40 cellular contexts compared by ENCODE assay signal in the genomic region with DNA sequence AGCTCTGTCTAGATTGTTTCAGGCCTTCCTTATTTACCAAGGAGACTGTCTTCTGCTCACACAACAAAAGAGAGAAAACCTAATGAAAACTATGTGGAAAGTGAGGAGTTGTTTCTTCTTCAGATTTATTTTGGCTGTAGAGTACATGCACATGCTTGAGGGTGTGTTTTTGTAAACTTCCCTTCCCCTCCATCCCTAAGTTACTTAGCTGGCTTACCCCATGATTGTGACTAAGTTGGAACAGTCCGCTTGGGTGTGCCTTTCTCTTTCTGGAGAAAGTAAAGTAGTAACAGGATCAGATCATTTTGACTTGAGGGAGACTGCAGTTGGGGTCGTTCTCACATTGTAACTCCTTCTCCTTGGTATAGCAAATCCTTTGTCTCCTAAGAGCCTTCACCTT.
"Had no signal": no experiment of that assay in that cellular context is flagged by ENCODE, and none has a peak within 500 bp of the region (broad histone marks: within the 10 kb centered on the region; RNA-seq: fewer than 3 reads in every experiment).

No MANE protein-coding gene starts in this region.

- H3K9me3 Mint-ChIP-seq: activated naive CD4-positive, alpha-beta T cell treated with anti-CD3 and anti-CD28 coated beads for 36 hours; activated naive CD4-positive, alpha-beta T cell treated with anti-CD3 and anti-CD28 coated beads, Interleukin-2, amount 10 ng/mL, durations not matched to agents 7 days and 5 days; activated naive CD4-positive, alpha-beta T cell treated with anti-CD3 and anti-CD28 coated beads, Interleukin-2, amount 50 U/mL, for 24 hours; activated naive CD4-positive, alpha-beta T cell treated with anti-CD3 and anti-CD28 coated beads, Interleukin-2, amount 50 U/mL, for 72 hours; activated naive CD8-positive, alpha-beta T cell treated with anti-CD3 and anti-CD28 coated beads, Interleukin-2, amount 10 ng/mL, durations not matched to agents 7 days and 5 days; activated naive CD8-positive, alpha-beta T cell treated with anti-CD3 and anti-CD28 coated beads, Interleukin-2, amount 50 U/mL, for 24 hours; activated T-cell treated with anti-CD3 and anti-CD28 coated beads, Interleukin-2, amount 50 U/mL, for 24 hours; activated T-cell treated with anti-CD3 and anti-CD28 coated beads, Interleukin-2, amount 50 U/mL, for 4 hours; activated T-helper 1 cell treated with anti-CD3 and anti-CD28 coated beads, Interleukin-12 subunit alpha, Interleukin-12 subunit beta, Interleukin-2, Interleukin-4 antibody, amounts not matched to agents 30 ng/mL and 10 ng/mL and 1 ng/mL, durations not matched to agents 14 hours and 24 hours and 36 hours; activated T-helper 17 cell treated with anti-CD3 and anti-CD28 coated beads, Interleukin-2, amount 50 U/mL, for 72 hours; activated T-helper 2 cell treated with anti-CD3 and anti-CD28 coated beads, Interferon-gamma antibody, Interleukin-2, Interleukin-4, amounts not matched to agents 10 μg/mL and 5 μg/mL and 100 μg/mL, durations not matched to agents 14 hours and 24 hours and 36 hours; brain; central memory CD8-positive, alpha-beta T cell had no signal

- H3K27ac ChIP-seq: adrenal gland, ascending aorta, body of pancreas, brain microvascular endothelial cell, breast epithelium, cardiac muscle cell had no signal

- H3K27me3 Mint-ChIP-seq: activated naive CD4-positive, alpha-beta T cell treated with anti-CD3 and anti-CD28 coated beads, Interleukin-2, amount 10 ng/mL, durations not matched to agents 7 days and 5 days; activated naive CD8-positive, alpha-beta T cell; activated naive CD8-positive, alpha-beta T cell treated with anti-CD3 and anti-CD28 coated beads for 36 hours; activated naive CD8-positive, alpha-beta T cell treated with anti-CD3 and anti-CD28 coated beads, Interleukin-2, amount 10 ng/mL, durations not matched to agents 7 days and 5 days; activated naive CD8-positive, alpha-beta T cell treated with anti-CD3 and anti-CD28 coated beads, Interleukin-2, amount 50 U/mL, for 24 hours; activated T-helper 17 cell treated with anti-CD3 and anti-CD28 coated beads, Interleukin-2, amount 50 U/mL, for 72 hours; brain; central memory CD8-positive, alpha-beta T cell had no signal

- H3K36me3 ChIP-seq: adrenal gland, ascending aorta, brain microvascular endothelial cell, breast epithelium, cardiac muscle cell had no signal

- H3K4me3 ChIP-seq: adrenal gland, ascending aorta, body of pancreas, breast epithelium, cardiac muscle cell had no signal

- H3K27me3 ChIP-seq: ascending aorta, body of pancreas, brain microvascular endothelial cell, cardiac muscle cell had no signal

- DNase-seq: activated effector memory CD4-positive, alpha-beta T cell treated with anti-CD3 and anti-CD28 coated beads, Interleukin-2, amount 50 U/mL, for 16 hours; activated effector memory CD4-positive, alpha-beta T cell treated with Interleukin-2 at 50 U/mL for 16 hours; activated gamma-delta T cell; activated gamma-delta T cell treated with Interleukin-2 at 50 U/mL for 16 hours; activated naive CD4-positive, alpha-beta T cell; activated naive CD4-positive, alpha-beta T cell treated with anti-CD3 and anti-CD28 coated beads for 36 hours; activated naive CD4-positive, alpha-beta T cell treated with anti-CD3 and anti-CD28 coated beads, Interleukin-2, amount 10 ng/mL, durations not matched to agents 7 days and 5 days; activated naive CD4-positive, alpha-beta T cell treated with anti-CD3 and anti-CD28 coated beads, Interleukin-2, amount 50 U/mL, for 16 hours; activated naive CD4-positive, alpha-beta T cell treated with Interleukin-2 at 50 U/mL for 16 hours; activated naive CD8-positive, alpha-beta T cell treated with anti-CD3 and anti-CD28 coated beads for 36 hours; activated naive CD8-positive, alpha-beta T cell treated with anti-CD3 and anti-CD28 coated beads, Interleukin-2, amount 10 ng/mL, durations not matched to agents 7 days and 5 days; activated naive CD8-positive, alpha-beta T cell treated with anti-CD3 and anti-CD28 coated beads, Interleukin-2, amount 50 U/mL, for 24 hours; activated T-cell treated with anti-CD3 and anti-CD28 coated beads for 4 hours; activated T-cell treated with anti-CD3 and anti-CD28 coated beads, Interleukin-2, amount 50 U/mL, for 1 hour; activated T-cell treated with anti-CD3 and anti-CD28 coated beads, Interleukin-2, amount 50 U/mL, for 24 hours; activated T-cell treated with anti-CD3 and anti-CD28 coated beads, Interleukin-2, amount 50 U/mL, for 4 hours; activated T-cell treated with anti-CD3 and anti-CD28 coated beads, Interleukin-2, amount 50 U/mL, for 48 hours; activated T-cell treated with anti-CD3 and anti-CD28 coated beads, Interleukin-2, amount 50 U/mL, for 72 hours; adrenal gland; amniotic stem cell; amygdala; anterior cingulate cortex; aorta; body of pancreas; brain microvascular endothelial cell; caudate nucleus; central memory CD4-positive, alpha-beta T cell; cerebellar nuclear complex had no signal

- H3K27ac Mint-ChIP-seq: activated naive CD4-positive, alpha-beta T cell treated with anti-CD3 and anti-CD28 coated beads for 36 hours; activated naive CD4-positive, alpha-beta T cell treated with anti-CD3 and anti-CD28 coated beads, Interleukin-2, amount 10 ng/mL, durations not matched to agents 7 days and 5 days; activated naive CD4-positive, alpha-beta T cell treated with anti-CD3 and anti-CD28 coated beads, Interleukin-2, amount 50 U/mL, for 24 hours; activated naive CD4-positive, alpha-beta T cell treated with anti-CD3 and anti-CD28 coated beads, Interleukin-2, amount 50 U/mL, for 72 hours; activated naive CD8-positive, alpha-beta T cell; activated naive CD8-positive, alpha-beta T cell treated with anti-CD3 and anti-CD28 coated beads for 36 hours; activated naive CD8-positive, alpha-beta T cell treated with anti-CD3 and anti-CD28 coated beads, Interleukin-2, amount 10 ng/mL, durations not matched to agents 7 days and 5 days; activated naive CD8-positive, alpha-beta T cell treated with anti-CD3 and anti-CD28 coated beads, Interleukin-2, amount 50 U/mL, for 24 hours; activated T-cell treated with anti-CD3 and anti-CD28 coated beads, Interleukin-2, amount 50 U/mL, for 24 hours; activated T-cell treated with anti-CD3 and anti-CD28 coated beads, Interleukin-2, amount 50 U/mL, for 72 hours; activated T-helper 1 cell treated with anti-CD3 and anti-CD28 coated beads, Interleukin-12 subunit alpha, Interleukin-12 subunit beta, Interleukin-2, Interleukin-4 antibody, amounts not matched to agents 30 ng/mL and 10 ng/mL and 1 ng/mL, durations not matched to agents 14 hours and 24 hours and 36 hours; activated T-helper 17 cell treated with anti-CD3 and anti-CD28 coated beads, Interleukin-2, amount 50 U/mL, for 72 hours; activated T-helper 2 cell treated with anti-CD3 and anti-CD28 coated beads, Interferon-gamma antibody, Interleukin-2, Interleukin-4, amounts not matched to agents 10 μg/mL and 5 μg/mL and 100 μg/mL, durations not matched to agents 14 hours and 24 hours and 36 hours; brain had no signal

- H3K9me3 ChIP-seq: adrenal gland, ascending aorta, body of pancreas, breast epithelium had no signal

- H3K36me3 Mint-ChIP-seq: activated naive CD4-positive, alpha-beta T cell treated with anti-CD3 and anti-CD28 coated beads, Interleukin-2, amount 10 ng/mL, durations not matched to agents 7 days and 5 days; activated naive CD4-positive, alpha-beta T cell treated with anti-CD3 and anti-CD28 coated beads, Interleukin-2, amount 50 U/mL, for 24 hours; activated naive CD4-positive, alpha-beta T cell treated with anti-CD3 and anti-CD28 coated beads, Interleukin-2, amount 50 U/mL, for 72 hours; activated naive CD8-positive, alpha-beta T cell; activated naive CD8-positive, alpha-beta T cell treated with anti-CD3 and anti-CD28 coated beads, Interleukin-2, amount 10 ng/mL, durations not matched to agents 7 days and 5 days; brain had no signal

- H3K4me1 ChIP-seq: adrenal gland, ascending aorta, body of pancreas, breast epithelium had no signal

- FAIRE-seq: bronchial epithelial cell had no signal

- ATAC-seq: activated naive CD4-positive, alpha-beta T cell treated with anti-CD3 and anti-CD28 coated beads, Interleukin-2, amount 50 U/mL, for 72 hours; activated naive CD8-positive, alpha-beta T cell treated with anti-CD3 and anti-CD28 coated beads, Interleukin-2, amount 50 U/mL, for 24 hours; activated T-cell treated with anti-CD3 and anti-CD28 coated beads, Interleukin-2, amount 50 U/mL, for 4 hours; activated T-cell treated with anti-CD3 and anti-CD28 coated beads, Interleukin-2, amount 50 U/mL, for 72 hours; activated T-helper 17 cell treated with anti-CD3 and anti-CD28 coated beads, Interleukin-2, amount 50 U/mL, for 72 hours; body of pancreas had no signal

- H3K4me1 Mint-ChIP-seq: activated naive CD4-positive, alpha-beta T cell treated with anti-CD3 and anti-CD28 coated beads, Interleukin-2, amount 50 U/mL, for 24 hours; activated naive CD8-positive, alpha-beta T cell treated with anti-CD3 and anti-CD28 coated beads for 36 hours; activated naive CD8-positive, alpha-beta T cell treated with anti-CD3 and anti-CD28 coated beads, Interleukin-2, amount 10 ng/mL, durations not matched to agents 7 days and 5 days; activated naive CD8-positive, alpha-beta T cell treated with anti-CD3 and anti-CD28 coated beads, Interleukin-2, amount 50 U/mL, for 24 hours; activated T-helper 17 cell treated with anti-CD3 and anti-CD28 coated beads, Interleukin-2, amount 50 U/mL, for 72 hours; central memory CD8-positive, alpha-beta T cell had no signal

- H3K4me3 Mint-ChIP-seq: activated naive CD4-positive, alpha-beta T cell treated with anti-CD3 and anti-CD28 coated beads for 36 hours; activated naive CD4-positive, alpha-beta T cell treated with anti-CD3 and anti-CD28 coated beads, Interleukin-2, amount 10 ng/mL, durations not matched to agents 7 days and 5 days; activated naive CD4-positive, alpha-beta T cell treated with anti-CD3 and anti-CD28 coated beads, Interleukin-2, amount 50 U/mL, for 24 hours; activated naive CD8-positive, alpha-beta T cell; activated naive CD8-positive, alpha-beta T cell treated with anti-CD3 and anti-CD28 coated beads for 36 hours; activated naive CD8-positive, alpha-beta T cell treated with anti-CD3 and anti-CD28 coated beads, Interleukin-2, amount 10 ng/mL, durations not matched to agents 7 days and 5 days; activated naive CD8-positive, alpha-beta T cell treated with anti-CD3 and anti-CD28 coated beads, Interleukin-2, amount 50 U/mL, for 24 hours; activated T-cell treated with anti-CD3 and anti-CD28 coated beads, Interleukin-2, amount 50 U/mL, for 24 hours; activated T-cell treated with anti-CD3 and anti-CD28 coated beads, Interleukin-2, amount 50 U/mL, for 4 hours; activated T-cell treated with anti-CD3 and anti-CD28 coated beads, Interleukin-2, amount 50 U/mL, for 72 hours; activated T-helper 1 cell treated with anti-CD3 and anti-CD28 coated beads, Interleukin-12 subunit alpha, Interleukin-12 subunit beta, Interleukin-2, Interleukin-4 antibody, amounts not matched to agents 30 ng/mL and 10 ng/mL and 1 ng/mL, durations not matched to agents 14 hours and 24 hours and 36 hours; activated T-helper 17 cell treated with anti-CD3 and anti-CD28 coated beads, Interleukin-2, amount 50 U/mL, for 72 hours; brain; central memory CD8-positive, alpha-beta T cell had no signal
